In genomic region chr4:47463235-47463956, GRCh38 we compare ENCODE assay signal across 8 cellular contexts. TPM values are rescaled to one million over a fixed set of nuclear protein-coding genes. Genes with fewer than 3 reads are reported as not detected.
A peak's percentile ranks its signal among the peaks of the same experiment; 100 is the strongest.
DNase-seq lines count a peak whose midpoint lies in the region; ATAC-seq and TF ChIP-seq lines count a peak whose summit lies in the region.

Gene COMMD8 (minus strand): TSS chr4:47463702. CDS start chr4:47463651, 51 bp downstream.

- intact Hi-C loops in PC-9 (cut with micrococcal nuclease; ENCODE audit: unreplicated experiment) = loop anchor here (2.0 kb wide), 3 partner anchors 21 to 101 kb away; partner anchors contain the start of gene ATP10D

- peak; percentile 93 for ATAC-seq in GM21717 (IDR thresholded peaks at IDR 0.05; ENCODE audit: unreplicated experiment)

- peaks cover 11% of the 10 kb centered on the region; the same call in 1 of the 2 replicates for H3F3A ChIP-seq in PC-9 (ENCODE audit: insufficient read depth, low read depth)

- POLR2A ChIA-PET in PC-9 (lab: Charles Lee; ENCODE audit: unreplicated experiment) = interaction anchor here (0.6 kb wide), 2 partner anchors 18 to 21 kb away, joined by 4 to 5 read pairs; partner anchors contain the start of gene ATP10D

- BruUV-seq in PC-9 (replicated peaks; lab: Mats Ljungman, UMichigan) = TSS peak; percentile 31

- peak within 1 kb of the TSS; percentile 98 for H3K4me2 ChIP-seq in PC-9

- peak within 1 kb of the TSS; percentile 96 for H2AFZ ChIP-seq in PC-9

- peak within 1 kb of the TSS; percentile 32 for H3K27ac ChIP-seq in PC-9

- no peaks in the 10 kb centered on the region for H3K9me2 ChIP-seq in PC-9 (ENCODE audit: insufficient read depth)

- H3K79me2 ChIP-seq in PC-9 (ENCODE audit: low read depth) = no peaks in the 10 kb centered on the region; the same call in none of the 2 replicates

- H4K20me1 ChIP-seq in PC-9 (ENCODE audit: insufficient read depth) = no peaks in the 10 kb centered on the region

- H3K9me3 ChIP-seq in PC-9 (ENCODE audit: insufficient read depth, low read depth) = no peaks in the 10 kb centered on the region

- peak; percentile 90 for DNase-seq in DMS79 (lab: John Stamatoyannopoulos, UW)
- peak; percentile 95 for DNase-seq in KBM-7
- peak; percentile 90 to 93 for DNase-seq in PC-9
- DNase-seq in activated T-cell treated with anti-CD3 and anti-CD28 coated beads, Interleukin-2, amount 50 U/mL, for 1 hour = peak; percentile 97
- peak; percentile 70 for DNase-seq in epithelial cell of proximal tubule (ENCODE audit: low read depth)
- peak; percentile 97 for DNase-seq in mucosa of gallbladder (ENCODE audit: low spot score)
- DNase-seq in stimulated activated CD8-positive, alpha-beta memory T cell treated with anti-CD3 and anti-CD28 coated beads, Interleukin-4, amount 100 ng/mL, for 4 hours (ENCODE audit: low read depth in 2 of 2, low spot score in 1 of 2) = peak; percentile 93 to 94

- peaks cover 17% of the 10 kb centered on the region for H3K4me1 ChIP-seq in PC-9 (replicated peaks; ENCODE audit: insufficient read depth)

- no peaks in the 10 kb centered on the region; the same call in 1 of the 2 replicates for H3K36me3 ChIP-seq in PC-9 (ENCODE audit: low read depth)

- H3K4me3 ChIP-seq in PC-9 (peak within 1 kb of the TSS; percentile 80), epithelial cell of proximal tubule (ENCODE audit: low read depth, low read length) (peak within 1 kb of the TSS; percentile 83)

- in situ Hi-C loops in KBM-7 (cut with MboI; ENCODE audit: low pct_unique_long_range_greater_than_20kb, low sequenced_read_pairs) = no loop called here

- TF ChIP-seq CTCF in PC-9 (conservative IDR thresholded peaks at IDR 0.05) (no peak), epithelial cell of proximal tubule (conservative IDR thresholded peaks at IDR 0.05; ENCODE audit: low read depth, low read length) (no peak)

- H3K27me3 ChIP-seq in PC-9 (ENCODE audit: insufficient read depth, low read depth) = no peaks in the 10 kb centered on the region

- CTCF ChIA-PET in PC-9 (lab: Charles Lee) = interaction anchor here (0.7 kb wide), 1 partner anchor 30 kb away, joined by 5 read pairs; no protein-coding TSS in a partner anchor

RNA-seq across cellular contexts. Expression of gene COMMD8, which starts in this region (rescaled TPM):
- 22.7 and 27.4 TPM in 2 replicates for total RNA-seq in PC-9 (2021)
- 26.9 and 46.7 TPM in 2 replicates for total RNA-seq in epithelial cell of proximal tubule
- 17.8 TPM for total RNA-seq in mucosa of gallbladder

Comparison
In these comparisons a context has a peak if more than half of its experiments do, and no peak if none do; other contexts are left out.
1. Peak in every context shown above with its lines: DNase-seq, ATAC-seq, H3K4me3 ChIP-seq and H3K27ac ChIP-seq.